Comparison of ENCODE assay signal across 9 cellular contexts in the genomic region with DNA sequence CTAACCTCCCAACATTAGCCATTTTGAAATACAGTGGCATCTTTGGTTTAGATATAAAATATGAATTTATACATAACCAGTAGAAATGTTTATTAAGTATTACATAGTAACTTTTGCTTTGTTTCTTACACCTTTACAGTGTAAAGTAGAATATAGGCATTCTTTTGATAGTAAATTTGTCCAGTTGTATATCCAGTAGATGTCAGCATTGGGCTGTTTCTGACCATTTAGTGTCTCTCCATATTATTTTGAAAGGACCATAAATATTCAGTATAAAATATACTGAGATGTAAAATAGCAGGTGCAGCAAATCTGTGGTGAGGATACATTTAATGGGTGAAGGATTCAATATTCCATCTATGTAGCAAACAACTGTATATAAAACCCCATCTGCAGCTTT.
DNase-seq lines count a peak whose midpoint lies in the region; ATAC-seq and TF ChIP-seq lines count a peak whose summit lies in the region.
"Had no signal": no experiment of that assay in that cellular context is flagged by ENCODE, and none has a peak within 500 bp of the region (broad histone marks: within the 10 kb centered on the region; RNA-seq: fewer than 3 reads in every experiment).

No MANE protein-coding gene starts in this region.

- in situ Hi-C loops in astrocyte of the spinal cord (cut with HindIII; ENCODE audit: low sequenced_read_pairs): no loop called here

- H3K27ac ChIP-seq in liver (ENCODE audit: low read depth in 1 of 2, low read length in 2 of 2): no peak overlapping the region
- no peak overlapping the region for H3K27ac ChIP-seq in body of pancreas
- H3K27ac ChIP-seq: epithelial cell of prostate had no signal

- H3K36me3 ChIP-seq in liver (ENCODE audit: control insufficient read depth in 4 of 4, insufficient read depth in 3 of 4, low read depth in 1 of 4, low read length in 3 of 4) (no peaks in the 10 kb centered on the region), body of pancreas (replicated peaks in 1 of 2; ENCODE audit: insufficient read depth in 1 of 2, low read depth in 2 of 2) (no peaks in the 10 kb centered on the region)

- no peaks in the 10 kb centered on the region for H3K9me3 ChIP-seq in liver (ENCODE audit: control insufficient read depth in 4 of 4, low read length in 3 of 4)
- no peaks in the 10 kb centered on the region for H3K9me3 ChIP-seq in body of pancreas

- intact Hi-C loops in body of pancreas (cut with DNase I): no loop called here

- H3K9ac ChIP-seq in liver (ENCODE audit: low read depth in 1 of 2, low read length in 2 of 2): no peak overlapping the region

- H3K4me1 ChIP-seq in liver (ENCODE audit: control insufficient read depth in 4 of 4, insufficient read depth in 4 of 4, low read length in 3 of 4): no peaks in the 10 kb centered on the region
- no peaks in the 10 kb centered on the region for H3K4me1 ChIP-seq in body of pancreas

- peak; percentile 29 to 49 for TF ChIP-seq RAD21 in liver (IDR thresholded peaks at IDR 0.05)

- no peak for TF ChIP-seq POLR2A in body of pancreas (IDR thresholded peaks at IDR 0.05)

- no peak for ATAC-seq in body of pancreas
- no peak for ATAC-seq in HG03460 (IDR thresholded peaks at IDR 0.05; ENCODE audit: unreplicated experiment)

- peak; percentile 23 for DNase-seq in DMS114 treated with DMSO at 0.1 percent for 48 hours (lab: John Stamatoyannopoulos, UW; ENCODE audit: unreplicated experiment)
- peak in 2 of 3 experiments; percentile 4 to 67 for DNase-seq in NCI-H1417 (lab: John Stamatoyannopoulos, UW)
- DNase-seq in astrocyte of the spinal cord (ENCODE audit: low read depth, low spot score): peak; percentile 20
- no peak for DNase-seq in body of pancreas
- DNase-seq in activated gamma-delta T cell treated with Interleukin-2 at 50 U/mL for 16 hours: no peak
- no peak for DNase-seq in activated T-cell treated with anti-CD3 and anti-CD28 coated beads, Interleukin-2, amount 50 U/mL, for 1 hour

- peak; percentile 40 for TF ChIP-seq CTCF in astrocyte of the spinal cord (IDR thresholded peaks at IDR 0.05; ENCODE audit: low read depth, low read length)
- no peak for TF ChIP-seq CTCF in liver (IDR thresholded peaks at IDR 0.05; ENCODE audit: low read depth, low read length, missing input control)
- peak in 1 of 7 experiments; percentile 8 for TF ChIP-seq CTCF in body of pancreas (IDR thresholded peaks at IDR 0.05)

- H3K4me3 ChIP-seq in astrocyte of the spinal cord (ENCODE audit: low read depth, low read length): no peak overlapping the region
- H3K4me3 ChIP-seq in liver (ENCODE audit: low read depth in 1 of 3, low read length in 3 of 3): no peak overlapping the region
- no peak overlapping the region for H3K4me3 ChIP-seq in body of pancreas

- H3K27me3 ChIP-seq in liver (ENCODE audit: control insufficient read depth in 4 of 4, insufficient read depth in 4 of 4, low read length in 3 of 4): no peaks in the 10 kb centered on the region
- H3K27me3 ChIP-seq in body of pancreas: no peaks in the 10 kb centered on the region

TF ChIP-seq in liver, 16 proteins besides CTCF, POLR2A, EP300 and RAD21:
- TF ChIP-seq, protein P1, sequence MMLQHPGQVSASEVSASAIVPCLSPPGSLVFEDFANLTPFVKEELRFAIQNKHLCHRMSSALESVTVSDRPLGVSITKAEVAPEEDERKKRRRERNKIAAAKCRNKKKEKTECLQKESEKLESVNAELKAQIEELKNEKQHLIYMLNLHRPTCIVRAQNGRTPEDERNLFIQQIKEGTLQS (IDR thresholded peaks at IDR 0.05): no peak
- no peak for TF ChIP-seq SP1 (IDR thresholded peaks at IDR 0.05)
- TF ChIP-seq YY1 (IDR thresholded peaks at IDR 0.05): no peak
- TF ChIP-seq TAF1 (conservative IDR thresholded peaks at IDR 0.05): no peak
TF ChIP-seq in liver: peak in this region for 0.

Comparison
In these comparisons a context has a peak if more than half of its experiments do, and no peak if none do; other contexts are left out.
1. DNase-seq: peak in DMS114 treated with DMSO at 0.1 percent for 48 hours (single experiment), NCI-H1417 (2 of 3) and astrocyte of the spinal cord (single experiment); none in body of pancreas (0 of 4), activated gamma-delta T cell treated with Interleukin-2 at 50 U/mL for 16 hours (single experiment) and activated T-cell treated with anti-CD3 and anti-CD28 coated beads, Interleukin-2, amount 50 U/mL, for 1 hour (single experiment).